In the genomic region with DNA sequence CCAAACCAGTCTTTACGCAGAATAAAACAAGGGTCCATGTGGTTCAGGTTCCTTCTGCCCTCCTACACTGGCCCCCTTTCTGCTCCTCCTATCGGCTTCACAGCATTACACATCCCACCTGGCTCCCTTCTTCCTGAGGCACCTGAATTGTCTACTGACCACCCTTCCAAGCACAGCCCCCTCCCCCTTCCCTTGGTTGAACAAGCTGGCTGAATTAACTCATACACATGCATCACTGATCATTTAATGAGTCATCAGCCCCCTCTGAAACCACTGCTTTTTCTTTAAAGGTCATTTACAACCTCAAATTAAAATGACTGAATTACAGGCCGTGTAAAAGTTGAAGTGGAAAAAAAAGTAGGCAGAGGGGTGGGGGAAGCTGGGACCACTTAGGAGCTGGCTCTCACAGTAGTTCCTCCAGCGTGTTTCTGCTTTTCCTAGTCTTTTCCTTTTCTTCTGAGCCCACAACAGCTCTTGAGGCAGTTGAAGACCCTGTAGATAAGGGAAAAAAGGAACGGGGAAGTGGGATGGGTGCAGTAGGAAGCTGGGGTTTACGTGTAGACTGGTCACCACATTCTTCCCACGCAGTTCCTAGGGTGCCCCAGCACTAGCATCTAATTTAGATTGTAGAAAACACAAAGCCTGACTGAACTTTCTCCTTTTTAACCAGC, we compare ENCODE assay signal across 8 cellular contexts.
DNase-seq lines count a peak whose midpoint lies in the region; ATAC-seq, FAIRE-seq and TF ChIP-seq lines count a peak whose summit lies in the region.

No MANE protein-coding gene starts in this region.

- peaks cover 76% of the 10 kb centered on the region for H3K36me3 Mint-ChIP-seq in activated CD4-positive, alpha-beta T cell treated with anti-CD3 and anti-CD28 coated beads for 36 hours (ENCODE audit: low read depth)

- FAIRE-seq in D721Med (lab: Jason Lieb, UNC): no peak

- H3K4me3 Mint-ChIP-seq in activated CD4-positive, alpha-beta T cell treated with anti-CD3 and anti-CD28 coated beads for 36 hours: peak overlapping the region; percentile 60

- TF ChIP-seq CTCF in D721Med (IDR thresholded peaks at IDR 0.05; ENCODE audit: insufficient read depth, missing control alignments): no peak

- POLR2A ChIA-PET in activated CD4-positive, alpha-beta T cell treated with anti-CD3 and anti-CD28 coated beads for 36 hours (lab: Charles Lee): interaction anchor here (0.5 to 3.7 kb wide), 19 partner anchors 9 to 167 kb away, joined by 3 to 34 read pairs (median 4); partner anchors contain the start of gene FYN

- CTCF ChIA-PET in activated CD4-positive, alpha-beta T cell treated with anti-CD3 and anti-CD28 coated beads for 36 hours (lab: Charles Lee): interaction anchor here (0.7 to 4.2 kb wide), 27 partner anchors 10 to 239 kb away, joined by 3 to 44 read pairs (median 4); no protein-coding TSS in a partner anchor

- H3K4me1 Mint-ChIP-seq in activated CD4-positive, alpha-beta T cell treated with anti-CD3 and anti-CD28 coated beads for 36 hours: peaks cover 98% of the 10 kb centered on the region

- H3K27ac Mint-ChIP-seq in activated CD4-positive, alpha-beta T cell treated with anti-CD3 and anti-CD28 coated beads for 36 hours: peak overlapping the region; percentile 98

- intact Hi-C loops in activated CD4-positive, alpha-beta T cell treated with anti-CD3 and anti-CD28 coated beads for 36 hours (cut with DNase I, micrococcal nuclease): loop anchor here (1.0 to 2.0 kb wide), 13 partner anchors 19 to 323 kb away; partner anchors contain the start of gene REV3L (in 1 of the 2)

- H3K9me3 Mint-ChIP-seq in activated CD4-positive, alpha-beta T cell treated with anti-CD3 and anti-CD28 coated beads for 36 hours (ENCODE audit: low read depth): no peaks in the 10 kb centered on the region

- peak; percentile 39 for ATAC-seq in activated CD4-positive, alpha-beta T cell treated with anti-CD3 and anti-CD28 coated beads for 36 hours
- peak; percentile 42 for ATAC-seq in HG03060 (IDR thresholded peaks at IDR 0.05; ENCODE audit: low read depth, unreplicated experiment)

- H3K27me3 Mint-ChIP-seq in activated CD4-positive, alpha-beta T cell treated with anti-CD3 and anti-CD28 coated beads for 36 hours: no peaks in the 10 kb centered on the region

- peak; percentile 80 for DNase-seq in activated CD4-positive, alpha-beta T cell treated with anti-CD3 and anti-CD28 coated beads for 36 hours
- DNase-seq in activated CD4-positive, alpha-beta T cell treated with anti-CD3 and anti-CD28 coated beads for 1 hour: no peak
- DNase-seq in activated CD4-positive, CD25-positive, alpha-beta regulatory T cell (lab: John Stamatoyannopoulos, UW): peak in 3 of 4 experiments; percentile 8 to 52 (median 39)
- DNase-seq in erythroblast (lab: John Stamatoyannopoulos, UW) (peak; percentile 20 to 56), D721Med (ENCODE audit: insufficient read length, low spot score) (no peak), COR-L47 (lab: John Stamatoyannopoulos, UW) (no peak)
- DNase-seq in stimulated activated CD8-positive, alpha-beta memory T cell treated with anti-CD3 and anti-CD28 coated beads, Interleukin-12 subunit alpha, Interleukin-12 subunit beta, amount 100 ng/mL, for 4 hours (ENCODE audit: low read depth): peak; percentile 35

- TF ChIP-seq POLR2A in erythroblast (IDR thresholded peaks at IDR 0.05; ENCODE audit: low read length): no peak

Comparison
In these comparisons a context has a peak if more than half of its experiments do, and no peak if none do; other contexts are left out.
1. DNase-seq: peak in activated CD4-positive, alpha-beta T cell treated with anti-CD3 and anti-CD28 coated beads for 36 hours (single experiment), activated CD4-positive, CD25-positive, alpha-beta regulatory T cell (3 of 4), erythroblast (2 of 2) and stimulated activated CD8-positive, alpha-beta memory T cell treated with anti-CD3 and anti-CD28 coated beads, Interleukin-12 subunit alpha, Interleukin-12 subunit beta, amount 100 ng/mL, for 4 hours (single experiment); none in activated CD4-positive, alpha-beta T cell treated with anti-CD3 and anti-CD28 coated beads for 1 hour (single experiment), D721Med (single experiment) and COR-L47 (single experiment).